17 cellular contexts compared by ENCODE assay signal in the genomic region with DNA sequence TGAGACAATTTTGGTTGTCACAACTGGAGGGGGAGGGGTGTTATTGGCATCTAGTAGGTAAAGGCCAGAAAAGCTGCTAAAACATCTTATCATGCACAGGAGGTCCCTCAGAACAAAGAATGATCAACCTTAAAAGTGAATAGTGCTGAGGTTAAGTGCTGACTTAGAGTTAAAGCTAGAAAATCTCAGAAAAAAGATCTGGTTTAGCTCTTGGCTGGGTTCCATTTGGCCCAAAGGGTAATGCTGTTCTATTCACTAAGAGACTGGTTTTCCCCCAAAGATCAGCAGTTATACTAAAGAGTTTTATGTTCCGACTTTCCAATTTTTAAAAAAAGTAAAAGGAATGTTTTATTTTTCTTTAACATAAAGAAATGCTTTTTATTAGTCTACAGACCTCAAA. TPM values are rescaled to one million over a fixed set of nuclear protein-coding genes. Genes with fewer than 3 reads are reported as not detected.
DNase-seq lines count a peak whose midpoint lies in the region; ATAC-seq, FAIRE-seq and TF ChIP-seq lines count a peak whose summit lies in the region.
"Had no signal": no experiment of that assay in that cellular context is flagged by ENCODE, and none has a peak within 500 bp of the region (broad histone marks: within the 10 kb centered on the region; RNA-seq: fewer than 3 reads in every experiment).

No MANE protein-coding gene starts in this region.

- H3K79me2 ChIP-seq in PC-9 (ENCODE audit: low read depth) = peaks cover 84% of the 10 kb centered on the region
- H3K79me2 ChIP-seq in H1 (ENCODE audit: control insufficient read depth in 1 of 2, insufficient read depth in 2 of 2, low read length in 2 of 2) = peaks cover 0 to 90% of the 10 kb centered on the region in 2 experiments; a peak in 3 of 4 replicates
- no peaks in the 10 kb centered on the region for H3K79me2 ChIP-seq in MM.1S (ENCODE audit: low read length)

- H3K27me3 Mint-ChIP-seq in glutamatergic neuron (ENCODE audit: unreplicated experiment) = peaks cover 1% of the 10 kb centered on the region
- H3K27me3 Mint-ChIP-seq: T-helper 17 cell had no signal

- no peaks in the 10 kb centered on the region; the same call in 1 of the 2 replicates for H3K79me1 ChIP-seq in H1 (ENCODE audit: low read depth, low read length)

- no peak for TF ChIP-seq RAD21 in H1 (IDR thresholded peaks at IDR 0.05 in 1 of 2, conservative IDR thresholded peaks at IDR 0.05 in 1 of 2; ENCODE audit: low read depth in 2 of 2, low read length in 2 of 2)

- H3K56ac ChIP-seq in H1 (replicated peaks; ENCODE audit: insufficient read length, low read depth, low read length) = no peak overlapping the region

- FAIRE-seq in H1 (lab: Jason Lieb, UNC) = no peak
- FAIRE-seq: GM19239, HTR-8/SVneo had no signal

- H3K9me3 ChIP-seq in PC-9 (ENCODE audit: insufficient read depth, low read depth) (peaks cover 4% of the 10 kb centered on the region), H1 (ENCODE audit: insufficient read depth in 2 of 2, low read depth in 1 of 2, low read length in 1 of 2) (no peaks in the 10 kb centered on the region), MM.1S (replicated peaks; ENCODE audit: insufficient read depth, low read length) (no peaks in the 10 kb centered on the region), gastroesophageal sphincter (no peaks in the 10 kb centered on the region)
- H3K9me3 ChIP-seq: body of pancreas had no signal

- peaks cover 4% of the 10 kb centered on the region; the same call in 1 of the 2 replicates for H4K20me1 ChIP-seq in PC-9 (ENCODE audit: insufficient read depth)
- H4K20me1 ChIP-seq in H1 (replicated peaks in 1 of 2; ENCODE audit: control insufficient read depth in 1 of 2, insufficient read depth in 2 of 2, low read length in 2 of 2) = peaks cover 2 to 5% of the 10 kb centered on the region in 2 experiments
- no peaks in the 10 kb centered on the region for H4K20me1 ChIP-seq in MM.1S (ENCODE audit: insufficient read depth, low read length)

- H3K27me3 ChIP-seq in PC-9 (ENCODE audit: insufficient read depth, low read depth) (no peaks in the 10 kb centered on the region), H1 (replicated peaks in 1 of 4; ENCODE audit: control insufficient read depth in 3 of 4, extremely low read depth in 1 of 4, insufficient read depth in 3 of 4, low read length in 3 of 4) (peaks cover 0 to 1% (median 0%) of the 10 kb centered on the region in 4 experiments; a peak in 1 of 7 replicates), MM.1S (replicated peaks; ENCODE audit: insufficient read depth, low read length) (no peaks in the 10 kb centered on the region), gastroesophageal sphincter (no peaks in the 10 kb centered on the region)
- H3K27me3 ChIP-seq: body of pancreas had no signal

- H3K9ac ChIP-seq in H1 (replicated peaks in 1 of 4; ENCODE audit: extremely low read depth in 1 of 4, low read depth in 3 of 4, low read length in 3 of 4) = no peak overlapping the region
- H3K9ac ChIP-seq in MM.1S (ENCODE audit: low read length) = no peak overlapping the region

- H4K8ac ChIP-seq in H1 (ENCODE audit: extremely low read depth, insufficient read depth, low read length) = no peak overlapping the region

- H3K23ac ChIP-seq in H1 (ENCODE audit: insufficient read length) = no peak overlapping the region

- peak overlapping the region; percentile 16; the same call in 1 of the 2 replicates for H3K27ac ChIP-seq in PC-9
- no peak overlapping the region for H3K27ac ChIP-seq in H1 (ENCODE audit: low read depth, low read length)
- no peak overlapping the region for H3K27ac ChIP-seq in MM.1S (ENCODE audit: low read length)
- H3K27ac ChIP-seq in gastroesophageal sphincter = peak overlapping the region in 1 of 4 donors; percentile 16
- H3K27ac ChIP-seq: body of pancreas had no signal

- no peak overlapping the region for H3K27ac Mint-ChIP-seq in glutamatergic neuron (ENCODE audit: unreplicated experiment)
- H3K27ac Mint-ChIP-seq: T-helper 17 cell had no signal

- no peak overlapping the region for H2BK5ac ChIP-seq in H1 (ENCODE audit: low read depth, low read length)

- H4K91ac ChIP-seq in H1 (replicated peaks; ENCODE audit: insufficient read length, low read length) = no peak overlapping the region

- no peak overlapping the region for H2BK20ac ChIP-seq in H1 (ENCODE audit: low read length)

- H3K9me2 ChIP-seq in PC-9 (ENCODE audit: insufficient read depth) (no peaks in the 10 kb centered on the region), MM.1S (replicated peaks; ENCODE audit: insufficient read depth, low read length) (no peaks in the 10 kb centered on the region)

- 86% methylated on average over 1 of the region's 1 CpG; no CpG with 5 or more reads in 1 of the 2 experiments for WGBS in H1 (ENCODE audit: extremely low coverage in 1 of 2, insufficient coverage in 1 of 2, insufficient read length in 1 of 2, insufficient replicate concordance in 2 of 2, low coverage in 1 of 2, low lambda C conversion rate in 2 of 2, missing lambda C conversion rate in 1 of 2), 2 experiments
- 64 to 65% methylated on average over 1 of the region's 1 CpG for WGBS in gastroesophageal sphincter (ENCODE audit: low coverage in 1 of 2), 2 donors

- ATAC-seq in GM18873 (IDR thresholded peaks at IDR 0.05; ENCODE audit: low FRiP score, unreplicated experiment) (no peak), gastroesophageal sphincter (no peak)
- ATAC-seq: body of pancreas, T-helper 17 cell had no signal

- no peaks in the 10 kb centered on the region for H3K9me3 Mint-ChIP-seq in glutamatergic neuron (ENCODE audit: unreplicated experiment)

- H3K4me1 ChIP-seq in PC-9 (replicated peaks; ENCODE audit: insufficient read depth) (peaks cover 29% of the 10 kb centered on the region), H1 (replicated peaks in 1 of 4; ENCODE audit: control insufficient read depth in 3 of 4, insufficient read depth in 4 of 4, low read length in 3 of 4) (peaks cover 0 to 18% (median 9%) of the 10 kb centered on the region in 4 experiments; a peak in 4 of 7 replicates), MM.1S (ENCODE audit: low read length) (no peaks in the 10 kb centered on the region), gastroesophageal sphincter (peaks cover 10 to 56% (median 21%) of the 10 kb centered on the region in 3 donors)

- H3K36me3 Mint-ChIP-seq in glutamatergic neuron (ENCODE audit: unreplicated experiment) = no peaks in the 10 kb centered on the region

- TF ChIP-seq EP300 in H1 (IDR thresholded peaks at IDR 0.05; ENCODE audit: borderline replicate concordance in 1 of 2, low read depth in 2 of 2, low read length in 2 of 2) = no peak
- no peak for TF ChIP-seq EP300 in gastroesophageal sphincter (IDR thresholded peaks at IDR 0.05)

- H3K4me3 ChIP-seq in PC-9 (no peak overlapping the region), H1 (ENCODE audit: extremely low read depth in 1 of 4, insufficient read depth in 2 of 4, low read depth in 3 of 4, low read length in 4 of 4) (peak overlapping the region in 1 of 4 experiments; percentile 11; a peak in 1 of 8 replicates), MM.1S (ENCODE audit: low read length) (no peak overlapping the region), gastroesophageal sphincter (no peak overlapping the region)
- H3K4me3 ChIP-seq: body of pancreas had no signal

- CTCF ChIA-PET in PC-9 (lab: Charles Lee) (interaction anchor here (0.9 kb wide), 1 partner anchor 17 kb away, joined by 4 read pairs; no protein-coding TSS in a partner anchor), H1 (lab: Charles Lee; ENCODE audit: partially characterized antibody) (interaction anchor here (0.8 to 1.3 kb wide), 2 partner anchors 8 to 73 kb away, joined by 3 to 4 read pairs; no protein-coding TSS in a partner anchor)

- no peak overlapping the region for H2BK12ac ChIP-seq in H1 (ENCODE audit: low read depth, low read length)

- no peak overlapping the region for H3K18ac ChIP-seq in H1 (ENCODE audit: extremely low read depth, low read length)

- no peak for TF ChIP-seq CTCF in PC-9 (conservative IDR thresholded peaks at IDR 0.05)
- TF ChIP-seq CTCF in H1 (IDR thresholded peaks at IDR 0.05; ENCODE audit: control extremely low read depth in 1 of 3, insufficient read depth in 1 of 3, low read depth in 1 of 3, low read length in 3 of 3) = no peak
- no peak for TF ChIP-seq CTCF in MM.1S (IDR thresholded peaks at IDR 0.05; ENCODE audit: low read length)
- TF ChIP-seq CTCF in gastroesophageal sphincter (IDR thresholded peaks at IDR 0.05) = no peak
- no peak for TF ChIP-seq CTCF in glutamatergic neuron (IDR thresholded peaks at IDR 0.05; ENCODE audit: partially characterized antibody, unreplicated experiment)

- H2AFZ ChIP-seq in PC-9 = no peak overlapping the region
- H2AFZ ChIP-seq in H1 (ENCODE audit: low read length) = no peak overlapping the region
- no peak overlapping the region for H2AFZ ChIP-seq in MM.1S (ENCODE audit: low read length)

- no peak overlapping the region for H2BK120ac ChIP-seq in H1 (replicated peaks; ENCODE audit: low read depth, low read length)

- DNase-seq in DMS79 treated with DMSO at 0.1 percent for 48 hours (lab: John Stamatoyannopoulos, UW) = peak; percentile 28
- DNase-seq in PC-9 = no peak
- no peak for DNase-seq in H1 (ENCODE audit: low read depth in 1 of 2, low spot score in 2 of 2)
- peak; percentile 34 for DNase-seq in myocyte (ENCODE audit: low read depth)
- no peak for DNase-seq in MM.1S
- no peak for DNase-seq in glutamatergic neuron
- DNase-seq: activated CD4-positive, alpha-beta T cell treated with anti-CD3 and anti-CD28 coated beads for 1 hour; activated naive CD4-positive, alpha-beta T cell; body of pancreas; head of caudate nucleus; NCI-H82; stimulated activated CD8-positive, alpha-beta memory T cell treated with anti-CD3 and anti-CD28 coated beads, Interleukin-4, amount 100 ng/mL, for 48 hours; T-helper 17 cell had no signal

- no TSS peak for BruUV-seq in PC-9 (replicated peaks; lab: Mats Ljungman, UMichigan)

- no peak overlapping the region for H3K14ac ChIP-seq in H1 (ENCODE audit: insufficient read length)

- H3K23me2 ChIP-seq in H1 (ENCODE audit: low read depth, low read length) = no peaks in the 10 kb centered on the region

- H3K4ac ChIP-seq in H1 (replicated peaks; ENCODE audit: insufficient read length, low read depth, low read length) = no peak overlapping the region

- no peak overlapping the region for H2AK5ac ChIP-seq in H1 (ENCODE audit: low read depth, low read length)

- POLR2A ChIA-PET in PC-9 (lab: Charles Lee; ENCODE audit: unreplicated experiment) = interaction anchor here (0.5 kb wide), 1 partner anchor 16 kb away, joined by 5 read pairs; the partner anchor contains the start of gene DCBLD2
- POLR2A ChIA-PET in H1 (lab: Charles Lee; ENCODE audit: partially characterized antibody) = interaction anchor here (2.8 kb wide), 1 partner anchor 15 kb away, joined by 21 read pairs; the partner anchor contains the start of gene DCBLD2

- no peak overlapping the region for H4K5ac ChIP-seq in H1 (ENCODE audit: insufficient read length, low read depth, low read length)

- peaks cover 20% of the 10 kb centered on the region for H3K4me1 Mint-ChIP-seq in glutamatergic neuron (ENCODE audit: low read depth, unreplicated experiment)
- H3K4me1 Mint-ChIP-seq: T-helper 17 cell had no signal

- H2BK15ac ChIP-seq in H1 (ENCODE audit: low read length) = no peak overlapping the region

- H3F3A ChIP-seq in PC-9 (ENCODE audit: insufficient read depth, low read depth) (peaks cover 35% of the 10 kb centered on the region), MM.1S (ENCODE audit: insufficient read depth, low read length) (no peaks in the 10 kb centered on the region)

- intact Hi-C loops in PC-9 (cut with micrococcal nuclease; ENCODE audit: unreplicated experiment) = no loop called here

- peaks cover 67% of the 10 kb centered on the region for H3K36me3 ChIP-seq in PC-9 (ENCODE audit: low read depth)
- H3K36me3 ChIP-seq in H1 (ENCODE audit: control insufficient read depth in 2 of 4, insufficient read depth in 4 of 4, low read length in 3 of 4) = peaks cover 0 to 6% (median 0%) of the 10 kb centered on the region in 4 experiments; a peak in 1 of 8 replicates
- H3K36me3 ChIP-seq in MM.1S (replicated peaks; ENCODE audit: insufficient read depth, low read length) = no peaks in the 10 kb centered on the region
- peaks cover 0 to 4% of the 10 kb centered on the region in 2 donors for H3K36me3 ChIP-seq in gastroesophageal sphincter

- H3K4me3 Mint-ChIP-seq in glutamatergic neuron (ENCODE audit: unreplicated experiment) = no peak overlapping the region
- H3K4me3 Mint-ChIP-seq: T-helper 17 cell had no signal

- no peak overlapping the region for H3K4me2 ChIP-seq in PC-9
- peak overlapping the region; percentile 16 to 32; a peak in 1 of 4 replicates for H3K4me2 ChIP-seq in H1 (ENCODE audit: insufficient read depth in 1 of 2, low read depth in 2 of 2, low read length in 2 of 2)
- no peak overlapping the region for H3K4me2 ChIP-seq in MM.1S (ENCODE audit: low read depth, low read length)

- TF ChIP-seq POLR2A in H1 (IDR thresholded peaks at IDR 0.05; ENCODE audit: control extremely low read depth in 1 of 2, low read depth in 2 of 2, low read length in 2 of 2) (no peak), gastroesophageal sphincter (IDR thresholded peaks at IDR 0.05) (no peak)

RNA-seq across cellular contexts. Expression of gene DCBLD2, which starts 15.6 kb away (rescaled TPM):
- 83.1 and 112 TPM in 2 replicates for total RNA-seq in PC-9 (2021)
- 59.1 and 63.8 TPM in 2 replicates for total RNA-seq in H1 (2021; fragmentation: NEBNext Ultra II Directional; extraction: Animal tissue kit (Norgen Biotek cat#: 25700))
- 16.3 and 19.6 TPM in 2 replicates for polyA plus RNA-seq in H1 (2011; rRNA removed)
- polyA plus RNA-seq in H1 (2011; cell fraction: cytosol; rRNA removed) = 26.1 TPM
- 25.7 TPM for polyA plus RNA-seq in H1 (2011; cell fraction: nucleus; rRNA removed)
- polyA plus RNA-seq in H1 (2012, experiment 1 of 2) = 20.7 to 39.0 TPM (median 29.6 TPM) in 4 replicates
- polyA plus RNA-seq in H1 (2012, experiment 2 of 2) = 2.7 TPM
- polyA plus RNA-seq in H1 (2013, experiment 1 of 2) = 64.0 TPM
- 69.8 TPM for polyA plus RNA-seq in H1 (2013, experiment 2 of 2)
- polyA minus RNA-seq in H1 (2011; rRNA and poly(A)+ RNA removed) = 77.6 and 88.7 TPM in 2 replicates
- 50.1 TPM for polyA minus RNA-seq in H1 (2011; cell fraction: cytosol; rRNA and poly(A)+ RNA removed)
- polyA minus RNA-seq in H1 (2011; cell fraction: nucleus; rRNA and poly(A)+ RNA removed) = 77.8 TPM
- total RNA-seq in myocyte = 85.1 and 88.2 TPM in 2 replicates
- polyA plus RNA-seq in myocyte (2012) = 32.5 TPM
- 10 to 100 TPM; 45.3 to 58.8 (median 52.4) TPM for total RNA-seq in gastroesophageal sphincter
- total RNA-seq in glutamatergic neuron (ENCODE audit: unreplicated experiment) = 33.9 TPM

Comparison
In these comparisons a context has a peak if more than half of its experiments do, and no peak if none do; other contexts are left out.
1. DNase-seq: peak in DMS79 treated with DMSO at 0.1 percent for 48 hours (single experiment) and myocyte (single experiment); none in PC-9 (0 of 2), H1 (0 of 2), MM.1S (single experiment) and glutamatergic neuron (single experiment).
2. H3K4me2 ChIP-seq: peak in H1 (2 of 2); none in PC-9 (single experiment) and MM.1S (single experiment).